33 cellular contexts compared by ENCODE assay signal in the genomic region with DNA sequence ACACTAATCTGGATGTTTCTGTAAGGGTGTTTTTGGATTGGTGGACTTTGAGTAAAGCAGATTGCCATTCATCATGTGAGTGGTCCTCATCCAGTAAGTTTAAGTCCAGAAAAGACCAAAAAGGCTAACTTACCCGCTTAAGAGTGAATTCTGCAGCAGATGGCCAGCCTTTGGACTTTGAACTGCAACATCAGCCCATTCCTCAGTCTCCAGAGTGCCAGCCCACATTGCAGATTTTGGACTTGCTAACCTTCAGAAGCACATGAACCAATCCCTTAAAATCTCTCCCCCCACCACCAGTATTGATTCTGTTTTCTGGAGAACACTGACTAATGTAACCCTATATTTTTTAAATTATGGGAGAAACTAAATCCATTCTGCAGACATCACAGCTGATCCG.
"Had no signal": no experiment of that assay in that cellular context is flagged by ENCODE, and none has a peak within 500 bp of the region (broad histone marks: within the 10 kb centered on the region; RNA-seq: fewer than 3 reads in every experiment).

No MANE protein-coding gene starts in this region.

- FAIRE-seq: astrocyte, TTC549 had no signal

- H3K4me3 ChIP-seq: body of pancreas, breast epithelium had no signal

- H3K27me3 ChIP-seq: body of pancreas, brain microvascular endothelial cell, breast epithelium had no signal

- H3K36me3 ChIP-seq: brain microvascular endothelial cell, breast epithelium, WERI-Rb-1 had no signal

- DNase-seq: activated CD4-positive, alpha-beta memory T cell treated with anti-CD3 and anti-CD28 coated beads for 36 hours; activated CD4-positive, alpha-beta T cell treated with anti-CD3 and anti-CD28 coated beads for 1 hour; activated CD4-positive, alpha-beta T cell treated with anti-CD3 and anti-CD28 coated beads for 36 hours; activated CD4-positive, alpha-beta T cell treated with anti-CD3 and anti-CD28 coated beads for 48 hours; activated CD4-positive, alpha-beta T cell treated with anti-CD3 and anti-CD28 coated beads, Interleukin-2, amount 50 U/mL, for 1 hour; activated CD4-positive, alpha-beta T cell treated with anti-CD3 and anti-CD28 coated beads, Interleukin-2, amount 50 U/mL, for 4 hours; activated CD4-positive, CD25-positive, alpha-beta regulatory T cell; activated CD8-positive, alpha-beta memory T cell treated with anti-CD3 and anti-CD28 coated beads, Interleukin-2, amount 50 U/mL, for 4 hours; activated CD8-positive, alpha-beta T cell treated with anti-CD3 and anti-CD28 coated beads for 36 hours; activated effector memory CD4-positive, alpha-beta T cell treated with anti-CD3 and anti-CD28 coated beads, Interleukin-2, amount 50 U/mL, for 16 hours; activated gamma-delta T cell treated with Interleukin-2 at 50 U/mL for 16 hours; activated naive CD4-positive, alpha-beta T cell; activated naive CD4-positive, alpha-beta T cell treated with anti-CD3 and anti-CD28 coated beads for 36 hours; activated naive CD8-positive, alpha-beta T cell treated with anti-CD3 and anti-CD28 coated beads, Interleukin-2, amount 10 ng/mL, durations not matched to agents 7 days and 5 days; activated naive CD8-positive, alpha-beta T cell treated with anti-CD3 and anti-CD28 coated beads, Interleukin-2, amount 50 U/mL, for 24 hours; activated T-cell treated with anti-CD3 and anti-CD28 coated beads for 4 hours; activated T-cell treated with anti-CD3 and anti-CD28 coated beads, Interleukin-2, amount 50 U/mL, for 1 hour; activated T-cell treated with anti-CD3 and anti-CD28 coated beads, Interleukin-2, amount 50 U/mL, for 4 hours; activated T-cell treated with anti-CD3 and anti-CD28 coated beads, Interleukin-2, amount 50 U/mL, for 72 hours; aorta; body of pancreas; brain microvascular endothelial cell; central memory CD4-positive, alpha-beta T cell; T-helper 1 cell; T-helper 2 cell; T-helper 9 cell; WERI-Rb-1 had no signal

- H3K9me3 ChIP-seq: body of pancreas, breast epithelium had no signal

- ATAC-seq: activated CD4-positive, alpha-beta T cell treated with anti-CD3 and anti-CD28 coated beads for 36 hours; activated CD4-positive, CD25-positive, alpha-beta regulatory T cell treated with anti-CD3 and anti-CD28 coated beads, Interleukin-2, amount 50 U/mL, for 24 hours; activated CD8-positive, alpha-beta T cell treated with anti-CD3 and anti-CD28 coated beads for 36 hours; activated naive CD8-positive, alpha-beta T cell treated with anti-CD3 and anti-CD28 coated beads, Interleukin-2, amount 50 U/mL, for 24 hours; activated T-cell treated with anti-CD3 and anti-CD28 coated beads, Interleukin-2, amount 50 U/mL, for 4 hours; activated T-cell treated with anti-CD3 and anti-CD28 coated beads, Interleukin-2, amount 50 U/mL, for 72 hours; activated T-helper 17 cell treated with anti-CD3 and anti-CD28 coated beads, Interleukin-2, amount 50 U/mL, for 72 hours; body of pancreas; WTC11 had no signal

- H3K27ac ChIP-seq: body of pancreas, brain microvascular endothelial cell, breast epithelium, WERI-Rb-1 had no signal

- H3K4me1 ChIP-seq: body of pancreas, breast epithelium had no signal
